In the genomic region with DNA sequence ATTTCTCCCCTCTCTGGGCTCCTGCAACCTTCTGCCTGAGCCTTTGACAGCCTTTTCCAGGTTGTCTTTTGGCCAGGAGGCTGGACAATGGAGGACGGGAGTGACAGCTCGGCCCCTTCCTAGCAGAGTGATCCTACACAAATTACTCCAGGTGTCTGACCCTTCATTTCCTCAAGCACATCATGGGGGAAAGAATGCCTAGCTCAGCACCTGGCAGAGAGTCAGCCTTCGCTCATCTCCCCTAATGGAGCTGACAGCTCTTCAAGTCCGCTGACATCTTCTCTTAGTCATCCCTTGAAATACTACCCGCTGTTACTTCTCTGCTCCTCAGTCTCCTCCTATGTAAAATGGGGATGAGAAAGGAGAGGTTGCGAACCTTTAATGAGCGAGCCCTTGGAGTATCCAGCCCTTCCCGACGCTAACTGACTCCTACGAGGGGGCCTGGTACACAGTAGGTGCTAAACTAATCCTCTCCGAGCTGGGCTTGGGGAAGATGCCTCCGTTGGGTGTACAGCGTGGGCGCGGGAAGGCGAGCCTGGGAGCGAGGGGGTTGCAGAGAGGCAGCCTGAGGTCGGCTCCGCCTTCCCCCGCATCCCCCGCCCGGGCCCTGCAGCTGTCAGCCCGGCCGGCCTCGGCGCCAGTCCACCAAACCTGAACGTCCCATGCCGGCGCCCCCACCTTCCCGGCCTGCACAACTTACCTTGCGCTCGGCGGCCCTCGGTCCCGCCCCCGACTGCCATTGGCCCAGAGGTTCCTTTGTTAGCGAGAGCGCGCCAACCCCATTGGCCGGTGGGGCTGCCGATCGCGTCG, we compare ENCODE assay signal across 8 cellular contexts. TPM values are rescaled to one million over a fixed set of nuclear protein-coding genes. Genes with fewer than 3 reads are reported as not detected.
DNase-seq lines count a peak whose midpoint lies in the region; ATAC-seq and TF ChIP-seq lines count a peak whose summit lies in the region.

No MANE protein-coding gene starts in this region.

- POLR2A ChIA-PET in CD4-positive, alpha-beta T cell (lab: Charles Lee) = interaction anchor here (0.8 to 1.7 kb wide), 6 partner anchors 10 to 239 kb away, joined by 3 to 8 read pairs (median 3); no protein-coding TSS in a partner anchor
- POLR2A ChIA-PET in activated CD4-positive, alpha-beta memory T cell treated with anti-CD3 and anti-CD28 coated beads, Interleukin-2, amount 10 ng/mL, durations not matched to agents 7 days and 5 days (lab: Charles Lee) = interaction anchor here (0.8 to 1.9 kb wide), 10 partner anchors 10 to 264 kb away, joined by 3 to 7 read pairs (median 4); partner anchors contain the start of genes COPS3 and PLD6

- intact Hi-C loops in CD4-positive, alpha-beta T cell (cut with DNase I, micrococcal nuclease) = loop anchor here in 1 of 2 experiments (2.0 to 5.0 kb wide), 4 partner anchors 195 to 997 kb away; partner anchors contain the start of genes ATPAF2, COPS3, FLCN and GID4
- intact Hi-C loops in lower lobe of right lung (cut with DNase I) = no loop called here

- CTCF ChIA-PET in CD4-positive, alpha-beta T cell (lab: Charles Lee) = interaction anchor here (0.9 kb wide), 1 partner anchor 11 kb away, joined by 3 read pairs; no protein-coding TSS in a partner anchor
- CTCF ChIA-PET in activated CD4-positive, alpha-beta memory T cell treated with anti-CD3 and anti-CD28 coated beads, Interleukin-2, amount 10 ng/mL, durations not matched to agents 7 days and 5 days (lab: Charles Lee) = interaction anchor here (1.0 kb wide), 1 partner anchor 48 kb away, joined by 3 read pairs; no protein-coding TSS in a partner anchor

- peak overlapping the region; percentile 70 for H3K27ac Mint-ChIP-seq in CD4-positive, alpha-beta T cell
- H3K27ac Mint-ChIP-seq in activated CD4-positive, alpha-beta memory T cell treated with anti-CD3 and anti-CD28 coated beads, Interleukin-2, amount 10 ng/mL, durations not matched to agents 7 days and 5 days = no peak overlapping the region

- ATAC-seq in CD4-positive, alpha-beta T cell (ENCODE audit: poor library complexity) = peak; percentile 98
- ATAC-seq in GM19463 (IDR thresholded peaks at IDR 0.05; ENCODE audit: unreplicated experiment) (peak; percentile 93), lower lobe of right lung (peak; percentile 97)

- no peak overlapping the region for H3K27ac ChIP-seq in CD4-positive, alpha-beta T cell (ENCODE audit: low read depth, low read length)
- peak overlapping the region; percentile 51 for H3K27ac ChIP-seq in lower lobe of right lung

- H3K9me3 Mint-ChIP-seq in CD4-positive, alpha-beta T cell = no peaks in the 10 kb centered on the region
- H3K9me3 Mint-ChIP-seq in activated CD4-positive, alpha-beta memory T cell treated with anti-CD3 and anti-CD28 coated beads, Interleukin-2, amount 10 ng/mL, durations not matched to agents 7 days and 5 days = no peaks in the 10 kb centered on the region

- no peaks in the 10 kb centered on the region for H3K36me3 ChIP-seq in lower lobe of right lung

- no peaks in the 10 kb centered on the region for H3K27me3 ChIP-seq in CD4-positive, alpha-beta T cell (ENCODE audit: control insufficient read depth, insufficient read depth, low read length)
- H3K27me3 ChIP-seq in lower lobe of right lung (ENCODE audit: low read depth) = no peaks in the 10 kb centered on the region

- H3K27me3 Mint-ChIP-seq in CD4-positive, alpha-beta T cell = no peaks in the 10 kb centered on the region
- no peaks in the 10 kb centered on the region for H3K27me3 Mint-ChIP-seq in activated CD4-positive, alpha-beta memory T cell treated with anti-CD3 and anti-CD28 coated beads, Interleukin-2, amount 10 ng/mL, durations not matched to agents 7 days and 5 days

- peaks cover 48% of the 10 kb centered on the region for H3K4me1 Mint-ChIP-seq in CD4-positive, alpha-beta T cell (ENCODE audit: low read depth)
- H3K4me1 Mint-ChIP-seq in activated CD4-positive, alpha-beta memory T cell treated with anti-CD3 and anti-CD28 coated beads, Interleukin-2, amount 10 ng/mL, durations not matched to agents 7 days and 5 days = peaks cover 44% of the 10 kb centered on the region

- peak; percentile 92 to 98 (median 96) for DNase-seq in CD4-positive, alpha-beta T cell
- DNase-seq in HK-2 (ENCODE audit: unreplicated experiment) (peak; percentile 99), NCI-H82 (lab: John Stamatoyannopoulos, UW) (peak; percentile 100), ecto neural progenitor cell (ENCODE audit: low spot score) (peak; percentile 100), lower lobe of right lung (peak; percentile 100)
- DNase-seq in activated CD4-positive, alpha-beta memory T cell treated with anti-CD3 and anti-CD28 coated beads, Interleukin-2, amount 10 ng/mL, durations not matched to agents 7 days and 5 days = peak; percentile 96
- DNase-seq in stimulated activated CD4-positive, alpha-beta T cell treated with anti-CD3 and anti-CD28 coated beads, Interleukin-4, amount 100 ng/mL, for 48 hours (ENCODE audit: low read depth in 2 of 2) = peak; percentile 92 to 96

- peak overlapping the region; percentile 81 for H3K4me3 Mint-ChIP-seq in CD4-positive, alpha-beta T cell
- peak overlapping the region; percentile 66 for H3K4me3 Mint-ChIP-seq in activated CD4-positive, alpha-beta memory T cell treated with anti-CD3 and anti-CD28 coated beads, Interleukin-2, amount 10 ng/mL, durations not matched to agents 7 days and 5 days

- H3K4me1 ChIP-seq in lower lobe of right lung = peaks cover 55% of the 10 kb centered on the region

- peaks cover 5% of the 10 kb centered on the region for H3K36me3 Mint-ChIP-seq in CD4-positive, alpha-beta T cell (ENCODE audit: low read depth)
- no peaks in the 10 kb centered on the region for H3K36me3 Mint-ChIP-seq in activated CD4-positive, alpha-beta memory T cell treated with anti-CD3 and anti-CD28 coated beads, Interleukin-2, amount 10 ng/mL, durations not matched to agents 7 days and 5 days (ENCODE audit: low read depth)

- peak overlapping the region; percentile 64 for H3K4me3 ChIP-seq in lower lobe of right lung

- no peaks in the 10 kb centered on the region for H3K9me3 ChIP-seq in CD4-positive, alpha-beta T cell (ENCODE audit: control insufficient read depth, low read length)
- no peaks in the 10 kb centered on the region for H3K9me3 ChIP-seq in lower lobe of right lung

- no peak for TF ChIP-seq CTCF in CD4-positive, alpha-beta T cell (IDR thresholded peaks at IDR 0.05)
- no peak for TF ChIP-seq CTCF in lower lobe of right lung (IDR thresholded peaks at IDR 0.05)

RNA-seq across cellular contexts. Expression of gene MPRIP, which starts 0.5 kb away (rescaled TPM):
- total RNA-seq in CD4-positive, alpha-beta T cell = 100 to 1,000 TPM; 176 to 188 TPM
- 100 to 1,000 TPM; 196 to 207 TPM for total RNA-seq in activated CD4-positive, alpha-beta memory T cell treated with anti-CD3 and anti-CD28 coated beads, Interleukin-2, amount 10 ng/mL, durations not matched to agents 7 days and 5 days
- total RNA-seq in lower lobe of right lung = 232 TPM
